Comparison of ENCODE assay signal across 9 cellular contexts in the genomic region with DNA sequence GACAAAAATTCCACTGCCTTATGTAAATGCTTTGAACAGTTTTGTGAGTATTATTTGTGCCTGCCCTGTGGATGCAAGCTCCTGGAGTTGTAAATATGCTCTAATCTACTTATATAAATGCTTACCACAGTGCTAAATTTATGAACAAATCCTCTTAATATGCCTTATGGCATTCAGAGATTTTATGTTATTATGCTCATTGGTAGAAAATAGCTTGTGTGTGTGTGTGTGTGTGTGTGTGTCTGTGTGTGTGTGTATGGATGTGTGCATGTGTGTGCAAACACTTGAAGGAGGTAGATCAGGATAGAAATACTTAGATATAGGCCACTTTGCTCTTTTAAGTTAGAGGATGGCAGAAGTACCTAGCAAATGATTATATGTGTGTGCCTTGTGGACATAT.
"Had no signal": no experiment of that assay in that cellular context is flagged by ENCODE, and none has a peak within 500 bp of the region (broad histone marks: within the 10 kb centered on the region; RNA-seq: fewer than 3 reads in every experiment).

No MANE protein-coding gene starts in this region.

- H3K9ac ChIP-seq: GM23248 had no signal

- H3K4me3 ChIP-seq: GM23248, HAP-1, K562 had no signal

- H3K4me1 ChIP-seq: HAP-1 had no signal

- H3K36me3 ChIP-seq: HAP-1 had no signal

- DNase-seq: GM23248, GOT3, H7, IMR-90, KG1 had no signal

- ATAC-seq: HCT116, K562 had no signal

- H3K27ac ChIP-seq: GM23248, HL-60 had no signal

- H3K9me3 ChIP-seq: HAP-1 had no signal
